Comparison of ENCODE assay signal across 2 cellular contexts in the genomic region with DNA sequence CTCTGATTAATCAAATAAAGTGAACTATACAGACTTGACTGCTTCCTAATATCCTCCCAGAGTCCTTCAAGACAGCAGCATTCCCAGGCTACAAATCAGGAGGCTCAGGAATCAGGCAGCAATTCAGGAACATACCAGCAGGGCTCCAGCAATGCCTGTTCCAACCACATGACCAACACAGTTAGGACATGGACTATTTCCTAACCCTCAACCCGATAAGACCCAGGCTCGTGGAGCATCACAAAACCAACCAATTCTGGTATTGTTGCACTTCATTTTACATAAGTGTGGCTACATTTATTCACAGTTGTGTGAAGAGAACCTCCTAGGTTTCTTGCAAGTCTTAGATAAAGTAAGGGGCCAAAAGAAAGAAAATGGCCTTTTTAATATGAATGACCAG.
TF ChIP-seq lines count a peak whose summit lies in the region.

No MANE protein-coding gene starts in this region.

TF ChIP-seq in HepG2, 621 proteins besides CTCF, POLR2A, EP300 and RAD21 (continued from another document):
- TF ChIP-seq, protein P1, sequence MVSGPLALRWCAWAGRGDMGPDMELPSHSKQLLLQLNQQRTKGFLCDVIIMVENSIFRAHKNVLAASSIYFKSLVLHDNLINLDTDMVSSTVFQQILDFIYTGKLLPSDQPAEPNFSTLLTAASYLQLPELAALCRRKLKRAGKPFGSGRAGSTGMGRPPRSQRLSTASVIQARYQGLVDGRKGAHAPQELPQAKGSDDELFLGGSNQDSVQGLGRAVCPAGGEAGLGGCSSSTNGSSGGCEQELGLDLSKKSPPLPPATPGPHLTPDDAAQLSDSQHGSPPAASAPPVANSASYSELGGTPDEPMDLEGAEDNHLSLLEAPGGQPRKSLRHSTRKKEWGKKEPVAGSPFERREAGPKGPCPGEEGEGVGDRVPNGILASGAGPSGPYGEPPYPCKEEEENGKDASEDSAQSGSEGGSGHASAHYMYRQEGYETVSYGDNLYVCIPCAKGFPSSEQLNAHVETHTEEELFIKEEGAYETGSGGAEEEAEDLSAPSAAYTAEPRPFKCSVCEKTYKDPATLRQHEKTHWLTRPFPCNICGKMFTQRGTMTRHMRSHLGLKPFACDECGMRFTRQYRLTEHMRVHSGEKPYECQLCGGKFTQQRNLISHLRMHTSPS (CRISPR knock-in tag; IDR thresholded peaks at IDR 0.05; ENCODE audit: low read depth) = no peak
- TF ChIP-seq, protein P2, sequence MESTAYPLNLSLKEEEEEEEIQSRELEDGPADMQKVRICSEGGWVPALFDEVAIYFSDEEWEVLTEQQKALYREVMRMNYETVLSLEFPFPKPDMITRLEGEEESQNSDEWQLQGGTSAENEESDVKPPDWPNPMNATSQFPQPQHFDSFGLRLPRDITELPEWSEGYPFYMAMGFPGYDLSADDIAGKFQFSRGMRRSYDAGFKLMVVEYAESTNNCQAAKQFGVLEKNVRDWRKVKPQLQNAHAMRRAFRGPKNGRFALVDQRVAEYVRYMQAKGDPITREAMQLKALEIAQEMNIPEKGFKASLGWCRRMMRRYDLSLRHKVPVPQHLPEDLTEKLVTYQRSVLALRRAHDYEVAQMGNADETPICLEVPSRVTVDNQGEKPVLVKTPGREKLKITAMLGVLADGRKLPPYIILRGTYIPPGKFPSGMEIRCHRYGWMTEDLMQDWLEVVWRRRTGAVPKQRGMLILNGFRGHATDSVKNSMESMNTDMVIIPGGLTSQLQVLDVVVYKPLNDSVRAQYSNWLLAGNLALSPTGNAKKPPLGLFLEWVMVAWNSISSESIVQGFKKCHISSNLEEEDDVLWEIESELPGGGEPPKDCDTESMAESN (CRISPR knock-in tag; conservative IDR thresholded peaks at IDR 0.05) = no peak
- no peak for TF ChIP-seq AHR (CRISPR knock-in tag; IDR thresholded peaks at IDR 0.05)

TF ChIP-seq in SK-N-SH treated with all-trans-retinoic acid at 6 μM for 48 hours, 23 proteins besides CTCF, POLR2A, EP300 and RAD21 (continued from another document):
- TF ChIP-seq, protein P3, sequence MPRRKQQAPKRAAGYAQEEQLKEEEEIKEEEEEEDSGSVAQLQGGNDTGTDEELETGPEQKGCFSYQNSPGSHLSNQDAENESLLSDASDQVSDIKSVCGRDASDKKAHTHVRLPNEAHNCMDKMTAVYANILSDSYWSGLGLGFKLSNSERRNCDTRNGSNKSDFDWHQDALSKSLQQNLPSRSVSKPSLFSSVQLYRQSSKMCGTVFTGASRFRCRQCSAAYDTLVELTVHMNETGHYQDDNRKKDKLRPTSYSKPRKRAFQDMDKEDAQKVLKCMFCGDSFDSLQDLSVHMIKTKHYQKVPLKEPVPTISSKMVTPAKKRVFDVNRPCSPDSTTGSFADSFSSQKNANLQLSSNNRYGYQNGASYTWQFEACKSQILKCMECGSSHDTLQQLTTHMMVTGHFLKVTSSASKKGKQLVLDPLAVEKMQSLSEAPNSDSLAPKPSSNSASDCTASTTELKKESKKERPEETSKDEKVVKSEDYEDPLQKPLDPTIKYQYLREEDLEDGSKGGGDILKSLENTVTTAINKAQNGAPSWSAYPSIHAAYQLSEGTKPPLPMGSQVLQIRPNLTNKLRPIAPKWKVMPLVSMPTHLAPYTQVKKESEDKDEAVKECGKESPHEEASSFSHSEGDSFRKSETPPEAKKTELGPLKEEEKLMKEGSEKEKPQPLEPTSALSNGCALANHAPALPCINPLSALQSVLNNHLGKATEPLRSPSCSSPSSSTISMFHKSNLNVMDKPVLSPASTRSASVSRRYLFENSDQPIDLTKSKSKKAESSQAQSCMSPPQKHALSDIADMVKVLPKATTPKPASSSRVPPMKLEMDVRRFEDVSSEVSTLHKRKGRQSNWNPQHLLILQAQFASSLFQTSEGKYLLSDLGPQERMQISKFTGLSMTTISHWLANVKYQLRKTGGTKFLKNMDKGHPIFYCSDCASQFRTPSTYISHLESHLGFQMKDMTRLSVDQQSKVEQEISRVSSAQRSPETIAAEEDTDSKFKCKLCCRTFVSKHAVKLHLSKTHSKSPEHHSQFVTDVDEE (CRISPR knock-in tag; IDR thresholded peaks at IDR 0.05) = no peak
- TF ChIP-seq ZC3H10 (CRISPR knock-in tag; IDR thresholded peaks at IDR 0.05) = no peak
- TF ChIP-seq, protein P4, sequence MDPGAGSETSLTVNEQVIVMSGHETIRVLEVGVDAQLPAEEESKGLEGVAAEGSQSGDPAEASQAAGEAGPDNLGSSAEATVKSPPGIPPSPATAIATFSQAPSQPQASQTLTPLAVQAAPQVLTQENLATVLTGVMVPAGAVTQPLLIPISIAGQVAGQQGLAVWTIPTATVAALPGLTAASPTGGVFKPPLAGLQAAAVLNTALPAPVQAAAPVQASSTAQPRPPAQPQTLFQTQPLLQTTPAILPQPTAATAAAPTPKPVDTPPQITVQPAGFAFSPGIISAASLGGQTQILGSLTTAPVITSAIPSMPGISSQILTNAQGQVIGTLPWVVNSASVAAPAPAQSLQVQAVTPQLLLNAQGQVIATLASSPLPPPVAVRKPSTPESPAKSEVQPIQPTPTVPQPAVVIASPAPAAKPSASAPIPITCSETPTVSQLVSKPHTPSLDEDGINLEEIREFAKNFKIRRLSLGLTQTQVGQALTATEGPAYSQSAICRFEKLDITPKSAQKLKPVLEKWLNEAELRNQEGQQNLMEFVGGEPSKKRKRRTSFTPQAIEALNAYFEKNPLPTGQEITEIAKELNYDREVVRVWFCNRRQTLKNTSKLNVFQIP (CRISPR knock-in tag; IDR thresholded peaks at IDR 0.05; ENCODE audit: borderline replicate concordance, low read depth) = no peak
- TF ChIP-seq ZFP3 (CRISPR knock-in tag; IDR thresholded peaks at IDR 0.05) = no peak
- TF ChIP-seq ESRRG (CRISPR knock-in tag; IDR thresholded peaks at IDR 0.05) = no peak
- no peak for TF ChIP-seq ISL1 (CRISPR knock-in tag; IDR thresholded peaks at IDR 0.05)
- TF ChIP-seq, protein P5, sequence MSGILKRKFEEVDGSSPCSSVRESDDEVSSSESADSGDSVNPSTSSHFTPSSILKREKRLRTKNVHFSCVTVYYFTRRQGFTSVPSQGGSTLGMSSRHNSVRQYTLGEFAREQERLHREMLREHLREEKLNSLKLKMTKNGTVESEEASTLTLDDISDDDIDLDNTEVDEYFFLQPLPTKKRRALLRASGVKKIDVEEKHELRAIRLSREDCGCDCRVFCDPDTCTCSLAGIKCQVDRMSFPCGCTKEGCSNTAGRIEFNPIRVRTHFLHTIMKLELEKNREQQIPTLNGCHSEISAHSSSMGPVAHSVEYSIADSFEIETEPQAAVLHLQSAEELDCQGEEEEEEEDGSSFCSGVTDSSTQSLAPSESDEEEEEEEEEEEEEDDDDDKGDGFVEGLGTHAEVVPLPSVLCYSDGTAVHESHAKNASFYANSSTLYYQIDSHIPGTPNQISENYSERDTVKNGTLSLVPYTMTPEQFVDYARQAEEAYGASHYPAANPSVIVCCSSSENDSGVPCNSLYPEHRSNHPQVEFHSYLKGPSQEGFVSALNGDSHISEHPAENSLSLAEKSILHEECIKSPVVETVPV (CRISPR knock-in tag; IDR thresholded peaks at IDR 0.05) = no peak
- TF ChIP-seq, protein P6, sequence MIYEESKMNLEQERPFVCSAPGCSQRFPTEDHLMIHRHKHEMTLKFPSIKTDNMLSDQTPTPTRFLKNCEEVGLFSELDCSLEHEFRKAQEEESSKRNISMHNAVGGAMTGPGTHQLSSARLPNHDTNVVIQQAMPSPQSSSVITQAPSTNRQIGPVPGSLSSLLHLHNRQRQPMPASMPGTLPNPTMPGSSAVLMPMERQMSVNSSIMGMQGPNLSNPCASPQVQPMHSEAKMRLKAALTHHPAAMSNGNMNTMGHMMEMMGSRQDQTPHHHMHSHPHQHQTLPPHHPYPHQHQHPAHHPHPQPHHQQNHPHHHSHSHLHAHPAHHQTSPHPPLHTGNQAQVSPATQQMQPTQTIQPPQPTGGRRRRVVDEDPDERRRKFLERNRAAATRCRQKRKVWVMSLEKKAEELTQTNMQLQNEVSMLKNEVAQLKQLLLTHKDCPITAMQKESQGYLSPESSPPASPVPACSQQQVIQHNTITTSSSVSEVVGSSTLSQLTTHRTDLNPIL (CRISPR knock-in tag; IDR thresholded peaks at IDR 0.05; ENCODE audit: low read depth) = no peak
- TF ChIP-seq RARB (CRISPR knock-in tag; IDR thresholded peaks at IDR 0.05) = no peak
- TF ChIP-seq BACH2 (CRISPR knock-in tag; IDR thresholded peaks at IDR 0.05; ENCODE audit: borderline replicate concordance) = no peak
- TF ChIP-seq CSDC2 (CRISPR knock-in tag; IDR thresholded peaks at IDR 0.05) = no peak
- no peak for TF ChIP-seq SNAI2 (CRISPR knock-in tag; IDR thresholded peaks at IDR 0.05)
- no peak for TF ChIP-seq TCF4 (CRISPR knock-in tag; IDR thresholded peaks at IDR 0.05; ENCODE audit: borderline replicate concordance)
- no peak for TF ChIP-seq ZNF70 (CRISPR knock-in tag; IDR thresholded peaks at IDR 0.05)
- no peak for TF ChIP-seq ARNTL (CRISPR knock-in tag; IDR thresholded peaks at IDR 0.05; ENCODE audit: borderline replicate concordance, low read depth)
